ENCODE assay signal across 18 cellular contexts in the genomic region with DNA sequence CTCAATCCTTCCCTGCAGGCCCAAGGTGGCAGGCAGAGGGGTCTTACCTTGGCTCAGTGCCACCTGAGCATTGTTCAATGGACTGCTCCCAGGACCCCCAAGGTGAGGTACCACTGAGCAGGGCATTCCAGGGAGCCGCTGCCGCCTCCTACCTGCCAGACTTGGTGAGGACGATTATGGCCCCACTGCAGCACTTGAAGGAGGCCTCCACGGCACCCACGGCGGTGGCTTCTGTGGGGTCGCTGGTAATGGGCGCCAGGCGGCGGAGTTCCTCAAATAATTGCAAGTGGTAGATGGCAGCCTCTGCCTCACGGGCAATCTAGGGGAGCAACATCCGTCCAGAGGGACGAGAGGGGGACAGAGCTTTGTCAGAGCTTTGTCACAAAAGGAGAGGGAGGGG. TPM values are rescaled to one million over a fixed set of nuclear protein-coding genes. Genes with fewer than 3 reads are reported as not detected.
DNase-seq lines count a peak whose midpoint lies in the region; ATAC-seq and TF ChIP-seq lines count a peak whose summit lies in the region.
"Had no signal": no experiment of that assay in that cellular context is flagged by ENCODE, and none has a peak within 500 bp of the region (broad histone marks: within the 10 kb centered on the region; RNA-seq: fewer than 3 reads in every experiment).

No MANE protein-coding gene starts in this region.

- H3K4me1 ChIP-seq in HCT116 (ENCODE audit: control insufficient read depth in 1 of 2, insufficient read depth in 2 of 2, low read length in 2 of 2), result peaks cover 0 to 19% of the 10 kb centered on the region in 2 experiments; a peak in 2 of 4 replicates
- peaks cover 21% of the 10 kb centered on the region for H3K4me1 ChIP-seq in osteoblast (ENCODE audit: insufficient read depth, low read length)
- H3K4me1 ChIP-seq: neural progenitor cell had no signal

- H3K4me3 ChIP-seq in AG04450 (ENCODE audit: low read depth, low read length) (no peak overlapping the region), HCT116 (replicated peaks in 1 of 2; ENCODE audit: low read depth in 1 of 2, low read length in 2 of 2) (no peak overlapping the region), osteoblast (ENCODE audit: insufficient read depth, low read length) (no peak overlapping the region)
- H3K4me3 ChIP-seq: gastroesophageal sphincter, GM23248, neural progenitor cell, SJCRH30 had no signal

- H4K20me1 ChIP-seq in HCT116 (ENCODE audit: insufficient read depth) (peaks cover 25% of the 10 kb centered on the region; the same call in 1 of the 2 replicates), osteoblast (ENCODE audit: insufficient read depth, low read length) (peaks cover 87% of the 10 kb centered on the region)

- H3K9me2 ChIP-seq in HCT116 (ENCODE audit: insufficient read depth), result no peaks in the 10 kb centered on the region

- no TSS peak for BruUV-seq in HCT116 (replicated peaks; lab: Mats Ljungman, UMichigan)

- H3K27ac ChIP-seq in AG04450 (ENCODE audit: low read depth, low read length), result peak overlapping the region; percentile 52
- H3K27ac ChIP-seq in HCT116 (ENCODE audit: low read depth, low read length), result peak overlapping the region; percentile 0
- peak overlapping the region; percentile 67 for H3K27ac ChIP-seq in caudate nucleus (ENCODE audit: low read depth, low read length)
- H3K27ac ChIP-seq in osteoblast (ENCODE audit: low read depth, low read length), result peak overlapping the region; percentile 68
- H3K27ac ChIP-seq: neural progenitor cell, SJCRH30 had no signal

- intact Hi-C loops in HCT116 (cut with micrococcal nuclease), result no loop called here

- H3K9ac ChIP-seq in HCT116 (ENCODE audit: low read length), result no peak overlapping the region
- H3K9ac ChIP-seq: neural progenitor cell had no signal

- H3K9me3 ChIP-seq in AG04450 (ENCODE audit: control insufficient read depth, insufficient read depth, low read length) (no peaks in the 10 kb centered on the region; the same call in 1 of the 2 replicates), HCT116 (ENCODE audit: control insufficient read depth in 1 of 2, insufficient read depth in 1 of 2, low read depth in 1 of 2, low read length in 2 of 2) (no peaks in the 10 kb centered on the region), osteoblast (ENCODE audit: low read depth, low read length) (no peaks in the 10 kb centered on the region)
- H3K9me3 ChIP-seq: gastroesophageal sphincter, SJCRH30 had no signal

- DNase-seq in AG04450 (ENCODE audit: low read depth, low spot score) (no peak), HCT116 (ENCODE audit: low read depth, low spot score) (no peak), caudate nucleus (lab: John Stamatoyannopoulos, UW) (no peak), osteoblast (ENCODE audit: insufficient read length, low spot score, missing footprints) (peak; percentile 30), DMS153 (lab: John Stamatoyannopoulos, UW) (no peak), NCI-H345 treated with DMSO at 0.1 percent for 48 hours (lab: John Stamatoyannopoulos, UW; ENCODE audit: unreplicated experiment) (no peak)
- DNase-seq: activated naive CD4-positive, alpha-beta T cell treated with anti-CD3 and anti-CD28 coated beads for 36 hours; GM23248; NCI-H146; NCI-H226; retina; SJCRH30; stimulated activated CD4-positive, alpha-beta T cell treated with anti-CD3 and anti-CD28 coated beads, Interleukin-2, amount 100 ng/mL, for 24 hours had no signal

- TF ChIP-seq RAD21 in HCT116 (IDR thresholded peaks at IDR 0.05; ENCODE audit: low read depth), result no peak

- no peak for ATAC-seq in HCT116
- ATAC-seq in HG03521 (IDR thresholded peaks at IDR 0.05; ENCODE audit: unreplicated experiment), result no peak
- no peak for ATAC-seq in HG02571 (IDR thresholded peaks at IDR 0.05; ENCODE audit: unreplicated experiment)
- ATAC-seq: gastroesophageal sphincter had no signal

- H2AFZ ChIP-seq in HCT116 (ENCODE audit: low read depth, low read length, poor library complexity, severe bottlenecking) (no peak overlapping the region), osteoblast (ENCODE audit: low read length) (no peak overlapping the region)
- H2AFZ ChIP-seq: GM23248, neural progenitor cell had no signal

- peaks cover 50% of the 10 kb centered on the region for H3K79me2 ChIP-seq in HCT116 (ENCODE audit: insufficient read depth, low read length)
- peaks cover 42% of the 10 kb centered on the region for H3K79me2 ChIP-seq in osteoblast (ENCODE audit: insufficient read depth, low read length)

- H3K4me2 ChIP-seq in HCT116 (ENCODE audit: low read length) (no peak overlapping the region), osteoblast (ENCODE audit: insufficient read depth, low read length) (no peak overlapping the region)
- H3K4me2 ChIP-seq: neural progenitor cell had no signal

- H3K27me3 ChIP-seq in AG04450 (ENCODE audit: control insufficient read depth, insufficient read depth, low read length), result no peaks in the 10 kb centered on the region
- H3K27me3 ChIP-seq in HCT116 (ENCODE audit: insufficient read depth, low read length), result no peaks in the 10 kb centered on the region
- H3K27me3 ChIP-seq in osteoblast (ENCODE audit: insufficient read depth, low read length), result no peaks in the 10 kb centered on the region
- H3K27me3 ChIP-seq: SJCRH30 had no signal

- TF ChIP-seq CTCF in AG04450 (IDR thresholded peaks at IDR 0.05; ENCODE audit: low read depth, low read length) (no peak), HCT116 (IDR thresholded peaks at IDR 0.05 in 2 of 3, conservative IDR thresholded peaks at IDR 0.05 in 1 of 3; ENCODE audit: borderline replicate concordance in 1 of 3, insufficient read depth in 1 of 3, low read depth in 2 of 3, low read length in 2 of 3) (0 out of 6 replicates have a peak, but pooled peaks of 1 of the 3 experiments have one; percentile 6), osteoblast (IDR thresholded peaks at IDR 0.05; ENCODE audit: extremely low read depth, low read depth, low read length) (no peak)

- TF ChIP-seq POLR2A in HCT116 (IDR thresholded peaks at IDR 0.05; ENCODE audit: borderline replicate concordance, extremely low read depth, insufficient read depth, insufficient read length), result no peak

- peaks cover 68 to 80% of the 10 kb centered on the region in 2 experiments for H3K36me3 ChIP-seq in HCT116 (ENCODE audit: control insufficient read depth in 1 of 2, insufficient read depth in 2 of 2, low read length in 2 of 2)
- peaks cover 93% of the 10 kb centered on the region for H3K36me3 ChIP-seq in osteoblast (ENCODE audit: insufficient read depth, low read length)

- POLR2A ChIA-PET in AG04450 (lab: Yijun Ruan, JAX) (interaction anchor here (0.7 to 1.9 kb wide), 3 partner anchors 25 to 137 kb away, joined by 3 to 14 read pairs (median 10); partner anchors contain the start of gene PKM), HCT116 (lab: Charles Lee) (interaction anchor here (1.2 to 1.3 kb wide), 2 partner anchors 24 to 29 kb away, joined by 3 to 4 read pairs; partner anchors contain the start of gene PKM)

- CTCF ChIA-PET in AG04450 (lab: Charles Lee) (no interaction called here), HCT116 (lab: Charles Lee) (no interaction called here)

- RAD21 ChIA-PET in HCT116 (lab: Charles Lee; ENCODE audit: low non-redundant PET in 1 of 2, low total read pairs in 2 of 2, uncharacterized antibody in 2 of 2, unreplicated experiment in 2 of 2), result no interaction called here

TF ChIP-seq in HCT116, 20 proteins besides CTCF, POLR2A, EP300 and RAD21 (continues in another document):
- TF ChIP-seq SIN3A (IDR thresholded peaks at IDR 0.05; ENCODE audit: low read depth) (no peak), EZH2phosphoT487 (IDR thresholded peaks at IDR 0.05; ENCODE audit: borderline replicate concordance) (no peak), CEBPB (IDR thresholded peaks at IDR 0.05; ENCODE audit: low read depth) (no peak), FOSL1 (IDR thresholded peaks at IDR 0.05; ENCODE audit: low read depth) (no peak), YY1 (IDR thresholded peaks at IDR 0.05; ENCODE audit: extremely low read depth, insufficient replicate concordance, low read depth, low read length) (no peak), CBX3 (IDR thresholded peaks at IDR 0.05; ENCODE audit: low read depth) (no peak), ZNF274 (IDR thresholded peaks at IDR 0.05; ENCODE audit: low read depth, low read length) (no peak), TCF7L2 (IDR thresholded peaks at IDR 0.05; ENCODE audit: borderline replicate concordance, extremely low read depth, insufficient read depth, insufficient read length) (no peak), JUND (IDR thresholded peaks at IDR 0.05) (no peak), SRF (IDR thresholded peaks at IDR 0.05; ENCODE audit: low read depth) (no peak), EZH2 (IDR thresholded peaks at IDR 0.05) (no peak), SP1 (IDR thresholded peaks at IDR 0.05; ENCODE audit: low read depth) (no peak), ATF3 (IDR thresholded peaks at IDR 0.05) (no peak), EGR1 (IDR thresholded peaks at IDR 0.05; ENCODE audit: low read depth) (no peak), ZFX (IDR thresholded peaks at IDR 0.05) (no peak)
- TF ChIP-seq, protein P1, sequence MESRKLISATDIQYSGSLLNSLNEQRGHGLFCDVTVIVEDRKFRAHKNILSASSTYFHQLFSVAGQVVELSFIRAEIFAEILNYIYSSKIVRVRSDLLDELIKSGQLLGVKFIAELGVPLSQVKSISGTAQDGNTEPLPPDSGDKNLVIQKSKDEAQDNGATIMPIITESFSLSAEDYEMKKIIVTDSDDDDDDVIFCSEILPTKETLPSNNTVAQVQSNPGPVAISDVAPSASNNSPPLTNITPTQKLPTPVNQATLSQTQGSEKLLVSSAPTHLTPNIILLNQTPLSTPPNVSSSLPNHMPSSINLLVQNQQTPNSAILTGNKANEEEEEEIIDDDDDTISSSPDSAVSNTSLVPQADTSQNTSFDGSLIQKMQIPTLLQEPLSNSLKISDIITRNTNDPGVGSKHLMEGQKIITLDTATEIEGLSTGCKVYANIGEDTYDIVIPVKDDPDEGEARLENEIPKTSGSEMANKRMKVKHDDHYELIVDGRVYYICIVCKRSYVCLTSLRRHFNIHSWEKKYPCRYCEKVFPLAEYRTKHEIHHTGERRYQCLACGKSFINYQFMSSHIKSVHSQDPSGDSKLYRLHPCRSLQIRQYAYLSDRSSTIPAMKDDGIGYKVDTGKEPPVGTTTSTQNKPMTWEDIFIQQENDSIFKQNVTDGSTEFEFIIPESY (IDR thresholded peaks at IDR 0.05; ENCODE audit: extremely low read depth, insufficient replicate concordance, low read length), result no peak

RNA-seq across cellular contexts. Expression of gene GRAMD2A, which starts 4.7 kb away (rescaled TPM):
- 0.30 and 0.32 TPM in 2 replicates for polyA plus RNA-seq in AG04450 (2011; rRNA removed)
- polyA minus RNA-seq in AG04450 (2011; rRNA and poly(A)+ RNA removed), result not detected in 2 replicates
- total RNA-seq in HCT116 (2021; ENCODE audit: unreplicated experiment) (8.0 TPM), osteoblast (not detected in 2 replicates)
- polyA plus RNA-seq in HCT116 (2012), result 2.9 and 3.8 TPM in 2 replicates
- total RNA-seq: activated naive CD4-positive, alpha-beta T cell treated with anti-CD3 and anti-CD28 coated beads for 36 hours; GM23248; HT1080; SJCRH30 had no signal
- polyA plus RNA-seq: GM23248 had no signal

RNA-seq across cellular contexts. Expression of gene PKM, which starts 28.7 kb away (rescaled TPM):
- 1,954 and 2,130 TPM in 2 replicates for polyA plus RNA-seq in AG04450 (2011; rRNA removed)
- polyA minus RNA-seq in AG04450 (2011; rRNA and poly(A)+ RNA removed), result 1,898 and 2,543 TPM in 2 replicates
- total RNA-seq in HCT116 (2021; ENCODE audit: unreplicated experiment) (1,664 TPM), osteoblast (1,919 and 2,299 TPM in 2 replicates)
- 2,370 and 2,533 TPM in 2 replicates for polyA plus RNA-seq in HCT116 (2012)

Comparison
In these comparisons a context has a peak if more than half of its experiments do, and no peak if none do; other contexts are left out.
1. H3K27ac ChIP-seq: peak in every context shown above with its lines; median percentile 68 in osteoblast; 67 in caudate nucleus; 52 in AG04450; 0 in HCT116.